15 cellular contexts compared by ENCODE assay signal in the genomic region with DNA sequence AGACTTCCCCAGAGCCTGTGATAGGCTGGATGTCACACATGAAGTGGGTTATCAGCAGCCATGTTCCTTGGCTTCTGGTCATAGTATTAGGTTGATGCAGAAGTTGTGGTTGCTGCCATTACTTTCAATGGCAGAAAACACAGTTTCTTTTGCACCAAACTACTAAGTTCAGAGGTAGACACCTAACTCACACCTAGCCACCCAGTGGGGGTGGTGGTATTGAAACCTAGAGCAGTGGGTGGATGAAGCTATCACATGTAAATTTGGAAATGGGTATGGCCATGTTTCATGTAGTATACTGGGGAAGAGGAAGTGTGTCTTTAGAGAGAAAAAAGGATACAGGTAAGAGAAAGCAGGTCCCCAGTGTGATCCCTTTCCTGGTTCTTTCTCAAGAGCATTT.
A peak's percentile ranks its signal among the peaks of the same experiment; 100 is the strongest.
DNase-seq lines count a peak whose midpoint lies in the region; ATAC-seq, FAIRE-seq and TF ChIP-seq lines count a peak whose summit lies in the region.
"Had no signal": no experiment of that assay in that cellular context is flagged by ENCODE, and none has a peak within 500 bp of the region (broad histone marks: within the 10 kb centered on the region; RNA-seq: fewer than 3 reads in every experiment).

No MANE protein-coding gene starts in this region.

- FAIRE-seq in small intestine (lab: Jason Lieb, UNC), result no peak
- FAIRE-seq: TTC549 had no signal

- no peak for TF ChIP-seq CTCF in GM20000 (IDR thresholded peaks at IDR 0.05; ENCODE audit: extremely low read depth, missing control alignments)
- no peak for TF ChIP-seq CTCF in sigmoid colon (IDR thresholded peaks at IDR 0.05)

- TF ChIP-seq POLR2A in sigmoid colon (IDR thresholded peaks at IDR 0.05), result no peak

- no peak overlapping the region for H3K27ac ChIP-seq in small intestine (ENCODE audit: low read depth in 1 of 2, low read length in 1 of 2)
- no peak overlapping the region for H3K27ac ChIP-seq in sigmoid colon

- no peaks in the 10 kb centered on the region for H3K4me1 ChIP-seq in small intestine (ENCODE audit: control insufficient read depth in 2 of 2, insufficient read depth in 1 of 2, low read depth in 1 of 2, low read length in 1 of 2)
- H3K4me1 ChIP-seq in sigmoid colon, result no peaks in the 10 kb centered on the region

- no peaks in the 10 kb centered on the region for H3K36me3 ChIP-seq in small intestine (ENCODE audit: control insufficient read depth in 2 of 2, insufficient read depth in 2 of 2, low read length in 2 of 2)
- H3K36me3 ChIP-seq in sigmoid colon, result no peaks in the 10 kb centered on the region

- H3K4me3 ChIP-seq in small intestine (ENCODE audit: low read depth in 1 of 2, low read length in 2 of 2) (no peak overlapping the region), sigmoid colon (no peak overlapping the region)

- TF ChIP-seq EP300 in sigmoid colon (IDR thresholded peaks at IDR 0.05), result no peak

- intact Hi-C loops in sigmoid colon (cut with DNase I), result no loop called here

- no peaks in the 10 kb centered on the region for H3K9me3 ChIP-seq in small intestine (ENCODE audit: control insufficient read depth, low read depth)
- no peaks in the 10 kb centered on the region for H3K9me3 ChIP-seq in sigmoid colon

- ATAC-seq in GM18517 (IDR thresholded peaks at IDR 0.05; ENCODE audit: unreplicated experiment) (peak; percentile 93), HG02884 (IDR thresholded peaks at IDR 0.05; ENCODE audit: unreplicated experiment) (peak; percentile 86), HG03558 (IDR thresholded peaks at IDR 0.05; ENCODE audit: extremely low read depth, unreplicated experiment) (peak; percentile 83)
- ATAC-seq: left ventricle myocardium superior had no signal

- DNase-seq in GM20000 (ENCODE audit: low spot score), result peak; percentile 17
- no peak for DNase-seq in small intestine
- DNase-seq in NCI-H345 treated with DMSO at 0.1 percent for 48 hours (lab: John Stamatoyannopoulos, UW; ENCODE audit: unreplicated experiment), result no peak
- DNase-seq in sigmoid colon, result no peak
- DNase-seq in SW480 (ENCODE audit: low spot score), result no peak
- DNase-seq: activated CD8-positive, alpha-beta memory T cell treated with anti-CD3 and anti-CD28 coated beads, Interleukin-2, amount 50 U/mL, for 4 hours; activated naive CD8-positive, alpha-beta T cell treated with anti-CD3 and anti-CD28 coated beads, Interleukin-2, amount 10 ng/mL, durations not matched to agents 7 days and 5 days; erythroblast; left ventricle myocardium superior; NCI-H526; Right ventricle myocardium superior had no signal

- H3K27me3 ChIP-seq in small intestine (ENCODE audit: control insufficient read depth in 2 of 2, insufficient read depth in 2 of 2, low read length in 2 of 2) (no peaks in the 10 kb centered on the region), sigmoid colon (no peaks in the 10 kb centered on the region)
